In genomic region chr5:122908662-122909061, GRCh38 we compare ENCODE assay signal across 25 cellular contexts.
DNase-seq lines count a peak whose midpoint lies in the region; ATAC-seq, FAIRE-seq and TF ChIP-seq lines count a peak whose summit lies in the region.
"Had no signal": no experiment of that assay in that cellular context is flagged by ENCODE, and none has a peak within 500 bp of the region (broad histone marks: within the 10 kb centered on the region; RNA-seq: fewer than 3 reads in every experiment).

No MANE protein-coding gene starts in this region.

- POLR2A ChIA-PET in activated CD8-positive, alpha-beta T cell treated with anti-CD3 and anti-CD28 coated beads for 36 hours (lab: Charles Lee): no interaction called here

- no peak for ATAC-seq in thoracic aorta (ENCODE audit: insufficient number of reproducible peaks, low FRiP score, low read depth)
- no peak for ATAC-seq in activated CD8-positive, alpha-beta T cell treated with anti-CD3 and anti-CD28 coated beads for 36 hours

- H3K27ac Mint-ChIP-seq in astrocyte (ENCODE audit: unreplicated experiment): no peak overlapping the region
- no peak overlapping the region for H3K27ac Mint-ChIP-seq in activated CD8-positive, alpha-beta T cell treated with anti-CD3 and anti-CD28 coated beads for 36 hours
- H3K27ac Mint-ChIP-seq: activated CD4-positive, alpha-beta T cell treated with anti-CD3 and anti-CD28 coated beads, Interleukin-2, amount 10 ng/mL, durations not matched to agents 7 days and 5 days; activated naive CD8-positive, alpha-beta T cell treated with anti-CD3 and anti-CD28 coated beads for 36 hours; activated T-helper 2 cell treated with anti-CD3 and anti-CD28 coated beads, Interferon-gamma antibody, Interleukin-2, Interleukin-4, amounts not matched to agents 10 μg/mL and 5 μg/mL and 100 μg/mL, durations not matched to agents 14 hours and 24 hours and 36 hours; brain had no signal

- in situ Hi-C loops in GM23248 (cut with MboI): no loop called here

- H4K20me1 ChIP-seq in GM23248 (ENCODE audit: insufficient read depth) (no peaks in the 10 kb centered on the region), astrocyte (ENCODE audit: insufficient read depth, low read length) (peaks cover 8% of the 10 kb centered on the region)

- H3F3A ChIP-seq in GM23248 (ENCODE audit: insufficient read depth): peaks cover 15% of the 10 kb centered on the region; the same call in 1 of the 2 replicates

- peaks cover 38% of the 10 kb centered on the region for H3K79me2 ChIP-seq in GM23248 (ENCODE audit: insufficient read depth)
- peaks cover 2% of the 10 kb centered on the region for H3K79me2 ChIP-seq in astrocyte (ENCODE audit: insufficient read depth, low read length)

- H2AFZ ChIP-seq in GM23248: no peak overlapping the region
- H2AFZ ChIP-seq in astrocyte (ENCODE audit: low read depth, low read length): no peak overlapping the region

- TF ChIP-seq CTCF in astrocyte (IDR thresholded peaks at IDR 0.05; ENCODE audit: insufficient read depth, low read depth, low read length): no peak
- peak; percentile 26 for TF ChIP-seq CTCF in thoracic aorta (IDR thresholded peaks at IDR 0.05)
- no peak for TF ChIP-seq CTCF in activated CD8-positive, alpha-beta T cell treated with anti-CD3 and anti-CD28 coated beads for 36 hours (IDR thresholded peaks at IDR 0.05)

- H3K4me1 Mint-ChIP-seq in astrocyte (ENCODE audit: low read depth, unreplicated experiment): peaks cover 31% of the 10 kb centered on the region
- no peaks in the 10 kb centered on the region for H3K4me1 Mint-ChIP-seq in activated CD8-positive, alpha-beta T cell treated with anti-CD3 and anti-CD28 coated beads for 36 hours (ENCODE audit: low read depth)
- H3K4me1 Mint-ChIP-seq: activated CD4-positive, alpha-beta T cell treated with anti-CD3 and anti-CD28 coated beads, Interleukin-2, amount 10 ng/mL, durations not matched to agents 7 days and 5 days; activated naive CD8-positive, alpha-beta T cell treated with anti-CD3 and anti-CD28 coated beads for 36 hours; CD14-positive monocyte had no signal

- no peaks in the 10 kb centered on the region for H3K9me2 ChIP-seq in GM23248 (ENCODE audit: insufficient read depth)
- H3K9me2 ChIP-seq: SK-N-SH had no signal

- H3K36me3 Mint-ChIP-seq in astrocyte (ENCODE audit: low read depth, unreplicated experiment): no peaks in the 10 kb centered on the region
- no peaks in the 10 kb centered on the region for H3K36me3 Mint-ChIP-seq in activated CD8-positive, alpha-beta T cell treated with anti-CD3 and anti-CD28 coated beads for 36 hours (ENCODE audit: low read depth)
- H3K36me3 Mint-ChIP-seq: activated naive CD8-positive, alpha-beta T cell treated with anti-CD3 and anti-CD28 coated beads for 36 hours; CD14-positive monocyte had no signal

- H3K27me3 Mint-ChIP-seq in astrocyte (ENCODE audit: low read depth, unreplicated experiment): no peaks in the 10 kb centered on the region
- no peaks in the 10 kb centered on the region for H3K27me3 Mint-ChIP-seq in activated CD8-positive, alpha-beta T cell treated with anti-CD3 and anti-CD28 coated beads for 36 hours
- H3K27me3 Mint-ChIP-seq: activated CD4-positive, alpha-beta T cell treated with anti-CD3 and anti-CD28 coated beads, Interleukin-2, amount 10 ng/mL, durations not matched to agents 7 days and 5 days; activated naive CD8-positive, alpha-beta T cell treated with anti-CD3 and anti-CD28 coated beads for 36 hours; brain had no signal

- H3K4me2 ChIP-seq in GM23248 (ENCODE audit: unreplicated experiment) (no peak overlapping the region), astrocyte (ENCODE audit: low read length) (no peak overlapping the region)
- H3K4me2 ChIP-seq: SK-N-SH had no signal

- H3K4me1 ChIP-seq in GM23248 (ENCODE audit: insufficient read depth): peaks cover 20% of the 10 kb centered on the region
- H3K4me1 ChIP-seq in astrocyte (ENCODE audit: insufficient read depth, low read length): peaks cover 18% of the 10 kb centered on the region
- H3K4me1 ChIP-seq in thoracic aorta (ENCODE audit: control insufficient read depth in 1 of 2, low read depth in 2 of 2): peaks cover 6 to 25% of the 10 kb centered on the region in 2 donors
- H3K4me1 ChIP-seq: psoas muscle had no signal

- DNase-seq in GM23248: peak; percentile 24
- peak; percentile 2 for DNase-seq in astrocyte (ENCODE audit: low read depth)
- DNase-seq in islet precursor cell: peak; percentile 79
- DNase-seq in thoracic aorta (ENCODE audit: low spot score): no peak
- no peak for DNase-seq in superior temporal gyrus (ENCODE audit: extremely low spot score)
- no peak for DNase-seq in activated CD8-positive, alpha-beta T cell treated with anti-CD3 and anti-CD28 coated beads for 36 hours
- no peak for DNase-seq in RKO (ENCODE audit: low spot score)
- DNase-seq: activated CD4-positive, alpha-beta T cell treated with anti-CD3 and anti-CD28 coated beads, Interleukin-2, amount 10 ng/mL, durations not matched to agents 7 days and 5 days; activated naive CD8-positive, alpha-beta T cell treated with anti-CD3 and anti-CD28 coated beads for 36 hours; cortex of kidney; heart left ventricle; IMR-90; NCI-H1417; NCI-H2107; NCI-H446 treated with DMSO at 0.1 percent for 48 hours; NK-92 treated with Interleukin-12 subunit alpha and Interleukin-12 subunit beta, amount 100 ng/mL, for 24 hours; psoas muscle; SK-N-SH; small intestine; stimulated activated CD4-positive, alpha-beta T cell treated with anti-CD3 and anti-CD28 coated beads, Interleukin-2, amount 100 ng/mL, for 48 hours; stimulated activated naive CD4-positive, alpha-beta T cell treated with Interleukin-2 at 50 U/mL for 16 hours had no signal

- no peak for FAIRE-seq in astrocyte (lab: Jason Lieb, UNC)
- FAIRE-seq: H54, small intestine had no signal

- H3K36me3 ChIP-seq in GM23248 (ENCODE audit: low read depth) (no peaks in the 10 kb centered on the region), astrocyte (ENCODE audit: insufficient read depth, low read length) (no peaks in the 10 kb centered on the region), thoracic aorta (no peaks in the 10 kb centered on the region)
- H3K36me3 ChIP-seq: heart left ventricle had no signal

- intact Hi-C loops in activated CD8-positive, alpha-beta T cell treated with anti-CD3 and anti-CD28 coated beads for 36 hours (cut with micrococcal nuclease): no loop called here

- H3K9ac ChIP-seq in GM23248 (no peak overlapping the region), astrocyte (ENCODE audit: low read length) (no peak overlapping the region)
- H3K9ac ChIP-seq: SK-N-SH had no signal

- H3K27me3 ChIP-seq in GM23248 (replicated peaks; ENCODE audit: insufficient read depth): no peaks in the 10 kb centered on the region
- no peaks in the 10 kb centered on the region for H3K27me3 ChIP-seq in astrocyte (ENCODE audit: insufficient read depth, low read length)
- H3K27me3 ChIP-seq in thoracic aorta (replicated peaks; ENCODE audit: insufficient read depth): no peaks in the 10 kb centered on the region
- H3K27me3 ChIP-seq: heart left ventricle had no signal

- H3K27ac ChIP-seq in GM23248: no peak overlapping the region
- H3K27ac ChIP-seq in astrocyte (ENCODE audit: low read depth, low read length): no peak overlapping the region
- H3K27ac ChIP-seq in thoracic aorta: no peak overlapping the region
- H3K27ac ChIP-seq: heart left ventricle, psoas muscle had no signal

- WGBS in GM23248 (ENCODE audit: low coverage in 1 of 2, low lambda C conversion rate in 2 of 2, missing lambda C conversion rate in 2 of 2), 2 experiments: 85 to 87% methylated on average over 6 of the region's 6 CpGs

- H3K4me3 ChIP-seq in GM23248: no peak overlapping the region
- no peak overlapping the region for H3K4me3 ChIP-seq in astrocyte (ENCODE audit: insufficient read depth, low read depth, low read length)
- H3K4me3 ChIP-seq in thoracic aorta: no peak overlapping the region
- H3K4me3 ChIP-seq: heart left ventricle, psoas muscle had no signal

- H3K9me3 Mint-ChIP-seq in astrocyte (ENCODE audit: unreplicated experiment): no peaks in the 10 kb centered on the region
- H3K9me3 Mint-ChIP-seq in activated CD8-positive, alpha-beta T cell treated with anti-CD3 and anti-CD28 coated beads for 36 hours: peaks cover 1% of the 10 kb centered on the region
- H3K9me3 Mint-ChIP-seq: activated CD4-positive, alpha-beta T cell treated with anti-CD3 and anti-CD28 coated beads, Interleukin-2, amount 10 ng/mL, durations not matched to agents 7 days and 5 days; activated naive CD8-positive, alpha-beta T cell treated with anti-CD3 and anti-CD28 coated beads for 36 hours; activated T-helper 2 cell treated with anti-CD3 and anti-CD28 coated beads, Interferon-gamma antibody, Interleukin-2, Interleukin-4, amounts not matched to agents 10 μg/mL and 5 μg/mL and 100 μg/mL, durations not matched to agents 14 hours and 24 hours and 36 hours had no signal

- no peaks in the 10 kb centered on the region for H3K9me3 ChIP-seq in GM23248 (ENCODE audit: low read depth)
- no peaks in the 10 kb centered on the region for H3K9me3 ChIP-seq in astrocyte (ENCODE audit: insufficient read depth, low read depth, low read length)
- H3K9me3 ChIP-seq in thoracic aorta: no peaks in the 10 kb centered on the region
- H3K9me3 ChIP-seq: heart left ventricle, psoas muscle, SK-N-SH had no signal

- H3K4me3 Mint-ChIP-seq in astrocyte (ENCODE audit: unreplicated experiment): no peak overlapping the region
- H3K4me3 Mint-ChIP-seq in activated CD8-positive, alpha-beta T cell treated with anti-CD3 and anti-CD28 coated beads for 36 hours: no peak overlapping the region
- H3K4me3 Mint-ChIP-seq: activated CD4-positive, alpha-beta T cell treated with anti-CD3 and anti-CD28 coated beads, Interleukin-2, amount 10 ng/mL, durations not matched to agents 7 days and 5 days; activated naive CD8-positive, alpha-beta T cell treated with anti-CD3 and anti-CD28 coated beads for 36 hours; brain; CD14-positive monocyte had no signal

- CTCF ChIA-PET in activated CD8-positive, alpha-beta T cell treated with anti-CD3 and anti-CD28 coated beads for 36 hours (lab: Charles Lee): no interaction called here

Comparison
In these comparisons a context has a peak if more than half of its experiments do, and no peak if none do; other contexts are left out.
1. DNase-seq: peak in GM23248 (single experiment), astrocyte (single experiment) and islet precursor cell (single experiment); none in thoracic aorta (single experiment), superior temporal gyrus (single experiment), activated CD8-positive, alpha-beta T cell treated with anti-CD3 and anti-CD28 coated beads for 36 hours (single experiment) and RKO (single experiment).